In genomic region chr3:169771651-169772529, GRCh38 we compare ENCODE assay signal across 8 cellular contexts. TPM values are rescaled to one million over a fixed set of nuclear protein-coding genes. Genes with fewer than 3 reads are reported as not detected.
DNase-seq lines count a peak whose midpoint lies in the region; ATAC-seq and TF ChIP-seq lines count a peak whose summit lies in the region.

No MANE protein-coding gene starts in this region.

- peak; percentile 93 for DNase-seq in DMS79 treated with DMSO at 0.1 percent for 48 hours (lab: John Stamatoyannopoulos, UW)
- peak; percentile 88 for DNase-seq in NCI-H748 (lab: John Stamatoyannopoulos, UW; ENCODE audit: unreplicated experiment)
- DNase-seq in activated CD4-positive, alpha-beta T cell treated with anti-CD3 and anti-CD28 coated beads, Interleukin-2, amount 50 U/mL, for 1 hour = peak; percentile 52
- peak; percentile 32 to 38 for DNase-seq in stimulated activated CD4-positive, alpha-beta T cell treated with anti-CD3 and anti-CD28 coated beads, Interleukin-4, amount 100 ng/mL, for 48 hours (ENCODE audit: low read depth in 2 of 2)

- under 1% methylated on average over 30 of the region's 30 CpGs for WGBS in liver

- H3K4me3 ChIP-seq in duodenal mucosa (ENCODE audit: low read depth in 1 of 2, low read length in 2 of 2) = peak overlapping the region; percentile 97
- H3K4me3 ChIP-seq in liver (ENCODE audit: low read depth in 1 of 3, low read length in 3 of 3) = peak overlapping the region; percentile 68 to 99 (median 74)

- H3K36me3 ChIP-seq in duodenal mucosa (ENCODE audit: control insufficient read depth in 1 of 2, insufficient read depth in 2 of 2, low read length in 2 of 2) (peaks cover 4 to 13% of the 10 kb centered on the region in 2 donors), liver (ENCODE audit: control insufficient read depth in 4 of 4, insufficient read depth in 3 of 4, low read depth in 1 of 4, low read length in 3 of 4) (peaks cover 1 to 11% (median 5%) of the 10 kb centered on the region in 4 donors)

- no peak for TF ChIP-seq RAD21 in liver (IDR thresholded peaks at IDR 0.05)

- H3K9me3 ChIP-seq in duodenal mucosa (ENCODE audit: control insufficient read depth in 1 of 2, low read length in 2 of 2) = no peaks in the 10 kb centered on the region
- no peaks in the 10 kb centered on the region for H3K9me3 ChIP-seq in liver (ENCODE audit: control insufficient read depth in 4 of 4, low read length in 3 of 4)

- H3K27ac ChIP-seq in duodenal mucosa (ENCODE audit: low read depth, low read length) (peak overlapping the region; percentile 98), liver (ENCODE audit: low read depth in 1 of 2, low read length in 2 of 2) (peak overlapping the region; percentile 99 to 100)

- ATAC-seq in HG03558 (IDR thresholded peaks at IDR 0.05; ENCODE audit: extremely low read depth, unreplicated experiment) (peak; percentile 14), HG03139 (IDR thresholded peaks at IDR 0.05; ENCODE audit: unreplicated experiment) (no peak)

- H3K9ac ChIP-seq in duodenal mucosa (ENCODE audit: low read depth in 1 of 2, low read length in 2 of 2) (peak overlapping the region; percentile 95 to 100), liver (ENCODE audit: low read depth in 1 of 2, low read length in 2 of 2) (peak overlapping the region; percentile 79 to 94)

- H3K4me1 ChIP-seq in duodenal mucosa (ENCODE audit: control insufficient read depth in 1 of 2, insufficient read depth in 2 of 2, low read length in 2 of 2) (peaks cover 21 to 25% of the 10 kb centered on the region in 2 donors), liver (ENCODE audit: control insufficient read depth in 4 of 4, insufficient read depth in 4 of 4, low read length in 3 of 4) (peaks cover 0 to 37% (median 19%) of the 10 kb centered on the region in 4 donors)

- no peaks in the 10 kb centered on the region for H3K27me3 ChIP-seq in duodenal mucosa (ENCODE audit: control insufficient read depth in 1 of 2, insufficient read depth in 2 of 2, low read length in 2 of 2)
- no peaks in the 10 kb centered on the region for H3K27me3 ChIP-seq in liver (ENCODE audit: control insufficient read depth in 4 of 4, insufficient read depth in 4 of 4, low read length in 3 of 4)

- no peak for TF ChIP-seq CTCF in liver (IDR thresholded peaks at IDR 0.05; ENCODE audit: low read depth, low read length, missing input control)

TF ChIP-seq in liver, 16 proteins besides CTCF, POLR2A, EP300 and RAD21:
- TF ChIP-seq NR2F2 (IDR thresholded peaks at IDR 0.05) (no peak), ZBTB33 (IDR thresholded peaks at IDR 0.05) (peak; percentile 32), HNF4A (conservative IDR thresholded peaks at IDR 0.05) (no peak), TAF1 (conservative IDR thresholded peaks at IDR 0.05) (no peak), FOXA2 (IDR thresholded peaks at IDR 0.05) (no peak), JUND (IDR thresholded peaks at IDR 0.05) (peak in 1 of 2 donors; percentile 20), HNF4G (IDR thresholded peaks at IDR 0.05) (no peak), MAX (IDR thresholded peaks at IDR 0.05) (peak; percentile 93), GABPA (IDR thresholded peaks at IDR 0.05 in 1 of 2, conservative IDR thresholded peaks at IDR 0.05 in 1 of 2) (no peak), RXRA (IDR thresholded peaks at IDR 0.05) (no peak), REST (IDR thresholded peaks at IDR 0.05) (no peak), FOXA1 (IDR thresholded peaks at IDR 0.05) (no peak), EGR1 (IDR thresholded peaks at IDR 0.05; ENCODE audit: low read depth in 2 of 2) (no peak), YY1 (IDR thresholded peaks at IDR 0.05) (peak; percentile 50), SP1 (IDR thresholded peaks at IDR 0.05) (peak; percentile 10), ATF3 (IDR thresholded peaks at IDR 0.05) (peak; percentile 100)
TF ChIP-seq in liver: peak in this region for 6.

RNA-seq across cellular contexts. Expression of gene MYNN, which starts 1.3 kb away (rescaled TPM):
- total RNA-seq in liver = 10 to 100 TPM; 11.3 to 11.6 TPM
- polyA plus RNA-seq in liver = 1 to 10 TPM; 4.2 to 6.9 TPM

RNA-seq across cellular contexts. Expression of gene ACTRT3, which starts 2.5 kb away (rescaled TPM):
- total RNA-seq in liver = 1 to 10 TPM; 1.3 to 2.3 TPM
- polyA plus RNA-seq in liver = 1 to 10 TPM; 1.4 to 1.7 TPM

RNA-seq across cellular contexts. Expression of gene TERC, which starts 7.0 kb away (rescaled TPM):
- 100 to 1,000 TPM in 1 of 2 donors, 10 to 100 TPM in 1; 55.1 to 207 TPM for total RNA-seq in liver
- polyA plus RNA-seq in liver = under 1 TPM in 1 of 2 donors, not detected in 1; 0.85 TPM

RNA-seq across cellular contexts. Expression of gene LRRIQ4, which starts 40.8 kb away (rescaled TPM):
- total RNA-seq in liver = under 1 TPM in 1 of 2 donors, not detected in 1; 0.09 TPM
- polyA plus RNA-seq in liver = not detected

RNA-seq across cellular contexts. Expression of gene LRRC34, which starts 40.8 kb away (rescaled TPM):
- total RNA-seq in liver = 1 to 10 TPM in 1 of 2 donors, under 1 TPM in 1; 0.42 to 2.8 TPM
- 1 to 10 TPM in 1 of 2 donors, under 1 TPM in 1; 0.22 to 1.3 TPM for polyA plus RNA-seq in liver

Comparison
In these comparisons a context has a peak if more than half of its experiments do, and no peak if none do; other contexts are left out.
1. DNase-seq: peak in every context shown above with its lines; median percentile 93 in DMS79 treated with DMSO at 0.1 percent for 48 hours; 88 in NCI-H748; 52 in activated CD4-positive, alpha-beta T cell treated with anti-CD3 and anti-CD28 coated beads, Interleukin-2, amount 50 U/mL, for 1 hour; 35 in stimulated activated CD4-positive, alpha-beta T cell treated with anti-CD3 and anti-CD28 coated beads, Interleukin-4, amount 100 ng/mL, for 48 hours.